In genomic region chr2:130336877-130337734, GRCh38 we compare ENCODE assay signal across 1 cellular context.
TF ChIP-seq lines count a peak whose summit lies in the region.

No MANE protein-coding gene starts in this region.

TF ChIP-seq in HepG2, 621 proteins besides CTCF, POLR2A, EP300 and RAD21 (continued from another document and continues in another):
- TF ChIP-seq DZIP1 (CRISPR knock-in tag; IDR thresholded peaks at IDR 0.05): no peak
- TF ChIP-seq UBTF (CRISPR knock-in tag; IDR thresholded peaks at IDR 0.05): peak; percentile 78
- no peak for TF ChIP-seq ZNF713 (CRISPR knock-in tag; IDR thresholded peaks at IDR 0.05)
- TF ChIP-seq ZNF317 (CRISPR knock-in tag; IDR thresholded peaks at IDR 0.05): peak; percentile 92
- TF ChIP-seq REXO4 (CRISPR knock-in tag; IDR thresholded peaks at IDR 0.05; ENCODE audit: borderline replicate concordance): 0 out of 2 replicates have a peak, but pooled peaks have one; percentile 53
- TF ChIP-seq ZFP36L2 (CRISPR knock-in tag; IDR thresholded peaks at IDR 0.05): no peak
- peak; percentile 79; the same call in 1 of the 2 replicates for TF ChIP-seq HINFP (CRISPR knock-in tag; IDR thresholded peaks at IDR 0.05; ENCODE audit: low read depth)
- peak; percentile 64; the same call in 1 of the 2 replicates for TF ChIP-seq STAT6 (CRISPR knock-in tag; IDR thresholded peaks at IDR 0.05; ENCODE audit: borderline replicate concordance)
- TF ChIP-seq GABPB1 (CRISPR knock-in tag; IDR thresholded peaks at IDR 0.05): peak; percentile 49
- TF ChIP-seq AHDC1 (CRISPR knock-in tag; IDR thresholded peaks at IDR 0.05; ENCODE audit: borderline replicate concordance): peak; percentile 46; the same call in 1 of the 2 replicates
- no peak for TF ChIP-seq HNRNPK (IDR thresholded peaks at IDR 0.05; ENCODE audit: low read depth, low read length, poor library complexity, severe bottlenecking)
- no peak for TF ChIP-seq MXD3 (CRISPR knock-in tag; IDR thresholded peaks at IDR 0.05)
- peak; percentile 11; the same call in 1 of the 2 replicates for TF ChIP-seq ZNF770 (CRISPR knock-in tag; IDR thresholded peaks at IDR 0.05)
- TF ChIP-seq ZNF432 (CRISPR knock-in tag; IDR thresholded peaks at IDR 0.05; ENCODE audit: borderline replicate concordance): no peak
- TF ChIP-seq RNF219 (CRISPR knock-in tag; IDR thresholded peaks at IDR 0.05): peak; percentile 6; the same call in 1 of the 2 replicates
- peak; percentile 60 for TF ChIP-seq KAT8 (CRISPR knock-in tag; IDR thresholded peaks at IDR 0.05)
- 0 out of 2 replicates have a peak, but pooled peaks have one; percentile 35 for TF ChIP-seq ZFX (CRISPR knock-in tag; IDR thresholded peaks at IDR 0.05; ENCODE audit: low read depth)
- TF ChIP-seq ATRX (CRISPR knock-in tag; IDR thresholded peaks at IDR 0.05; ENCODE audit: borderline replicate concordance): no peak
- TF ChIP-seq ZNF816 (CRISPR knock-in tag; IDR thresholded peaks at IDR 0.05; ENCODE audit: borderline replicate concordance): peak; percentile 93
- TF ChIP-seq ZKSCAN5 (CRISPR knock-in tag; IDR thresholded peaks at IDR 0.05): peak; percentile 75; the same call in 1 of the 2 replicates
- peak; percentile 79; the same call in 1 of the 2 replicates for TF ChIP-seq ZSCAN25 (CRISPR knock-in tag; IDR thresholded peaks at IDR 0.05)
- no peak for TF ChIP-seq FOXA1 (IDR thresholded peaks at IDR 0.05)
- TF ChIP-seq FOXA1 (CRISPR knock-in tag; IDR thresholded peaks at IDR 0.05): no peak; the same call in 1 of the 2 replicates
- TF ChIP-seq HOXD1 (CRISPR knock-in tag; IDR thresholded peaks at IDR 0.05): no peak
- TF ChIP-seq ZNF850 (CRISPR knock-in tag; conservative IDR thresholded peaks at IDR 0.05): no peak
- no peak for TF ChIP-seq ZNF652 (CRISPR knock-in tag; IDR thresholded peaks at IDR 0.05; ENCODE audit: borderline replicate concordance, low read depth)
- no peak for TF ChIP-seq ZNF7 (CRISPR knock-in tag; IDR thresholded peaks at IDR 0.05)
- TF ChIP-seq ZNF781 (CRISPR knock-in tag; IDR thresholded peaks at IDR 0.05; ENCODE audit: borderline replicate concordance, not compliant biosample characterization): peak; percentile 96
- no peak for TF ChIP-seq EED (CRISPR knock-in tag; IDR thresholded peaks at IDR 0.05)
- peak; percentile 70; the same call in 1 of the 2 replicates for TF ChIP-seq THRA (CRISPR knock-in tag; IDR thresholded peaks at IDR 0.05; ENCODE audit: borderline replicate concordance)
- TF ChIP-seq ZFYVE20 (CRISPR knock-in tag; IDR thresholded peaks at IDR 0.05; ENCODE audit: borderline replicate concordance, low read depth): 0 out of 2 replicates have a peak, but pooled peaks have one; percentile 38
- TF ChIP-seq ZNF709 (CRISPR knock-in tag; IDR thresholded peaks at IDR 0.05): peak; percentile 63; the same call in 1 of the 2 replicates
- TF ChIP-seq ZNF564 (CRISPR knock-in tag; IDR thresholded peaks at IDR 0.05): no peak
- peak; percentile 45 for TF ChIP-seq NFYB (CRISPR knock-in tag; IDR thresholded peaks at IDR 0.05)
- TF ChIP-seq ESRRA (CRISPR knock-in tag; IDR thresholded peaks at IDR 0.05; ENCODE audit: low read depth): peak; percentile 60; the same call in 1 of the 2 replicates
